8 cellular contexts compared by ENCODE assay signal in genomic region chr22:21735198-21736083, GRCh38. TPM values are rescaled to one million over a fixed set of nuclear protein-coding genes. Genes with fewer than 3 reads are reported as not detected.
A peak's percentile ranks its signal among the peaks of the same experiment; 100 is the strongest.
DNase-seq lines count a peak whose midpoint lies in the region; ATAC-seq, FAIRE-seq and TF ChIP-seq lines count a peak whose summit lies in the region.

TSS of gene YPEL1 (minus strand) at chr22:21735794. CDS start at chr22:21710744, 25,050 bp downstream.

- no peaks in the 10 kb centered on the region for H4K20me1 ChIP-seq in keratinocyte (ENCODE audit: control insufficient read depth, extremely low read depth, insufficient read depth, low read length)

- peaks cover 19% of the 10 kb centered on the region for H3K27me3 ChIP-seq in keratinocyte (ENCODE audit: control insufficient read depth, extremely low read depth, insufficient read depth, low read length)

- dilution Hi-C loops in keratinocyte (cut with MboI; ENCODE audit: extremely low pct_ligation_motif_present, low sequenced_read_pairs) = no loop called here

- peak within 1 kb of the TSS; percentile 23 for H2AFZ ChIP-seq in keratinocyte (ENCODE audit: control insufficient read depth, low read length)

- TF ChIP-seq CTCF in AG09309 (IDR thresholded peaks at IDR 0.05; ENCODE audit: control insufficient read depth, insufficient read depth, low read depth, low read length, missing control alignments) (no peak), keratinocyte (optimal IDR thresholded peaks at IDR 0.05 in 1 of 3, IDR thresholded peaks at IDR 0.05 in 1 of 3, conservative IDR thresholded peaks at IDR 0.05 in 1 of 3; ENCODE audit: extremely low read depth in 1 of 3, insufficient read depth in 2 of 3, low read length in 3 of 3) (no peak)

- no peaks in the 10 kb centered on the region for H3K36me3 ChIP-seq in keratinocyte (ENCODE audit: control insufficient read depth in 2 of 2, extremely low read depth in 1 of 2, insufficient read depth in 2 of 2, low read length in 2 of 2)

- ATAC-seq in GM19023 (IDR thresholded peaks at IDR 0.05; ENCODE audit: unreplicated experiment) (peak; percentile 86), HG03196 (IDR thresholded peaks at IDR 0.05; ENCODE audit: unreplicated experiment) (peak; percentile 77)

- DNase-seq in AG09309 (ENCODE audit: low read depth) (peak; percentile 67), NCI-H446 treated with DMSO at 0.1 percent for 48 hours (lab: John Stamatoyannopoulos, UW) (peak; percentile 93), cerebellar nuclear complex (lab: John Stamatoyannopoulos, UW) (peak; percentile 59 to 75), keratinocyte (ENCODE audit: low read depth, low spot score) (no peak)
- DNase-seq in activated CD4-positive, CD25-positive, alpha-beta regulatory T cell treated with anti-CD3 and anti-CD28 coated beads, Interleukin-2, amount 50 U/mL, for 72 hours = peak; percentile 95
- DNase-seq in stimulated activated CD4-positive, alpha-beta T cell treated with anti-CD3 and anti-CD28 coated beads, Interleukin-12 subunit alpha, Interleukin-12 subunit beta, amount 100 ng/mL, for 4 hours = peak; percentile 94

- no peaks in the 10 kb centered on the region for H3K9me3 ChIP-seq in keratinocyte (ENCODE audit: control insufficient read depth, low read depth, low read length)

- H3K9me1 ChIP-seq in keratinocyte (ENCODE audit: control insufficient read depth, extremely low read depth, insufficient read depth, low read length) = no peaks in the 10 kb centered on the region

- FAIRE-seq in keratinocyte (lab: Jason Lieb, UNC) = no peak

- no peak within 1 kb of the TSS for H3K27ac ChIP-seq in keratinocyte (ENCODE audit: control insufficient read depth, insufficient read depth, low read length)

- peaks cover 5% of the 10 kb centered on the region for H3K4me1 ChIP-seq in keratinocyte (ENCODE audit: control insufficient read depth, extremely low read depth, insufficient read depth, low read length)

- peak within 1 kb of the TSS; percentile 75 for H3K4me2 ChIP-seq in keratinocyte (ENCODE audit: control insufficient read depth, extremely low read depth, insufficient read depth, low read depth, low read length)

- no peak within 1 kb of the TSS for H3K9ac ChIP-seq in keratinocyte (ENCODE audit: control insufficient read depth, extremely low read depth, insufficient read depth, low read length)

- H3K79me2 ChIP-seq in keratinocyte (ENCODE audit: control insufficient read depth, insufficient read depth, low read length) = no peaks in the 10 kb centered on the region

- H3K4me3 ChIP-seq in AG09309 (ENCODE audit: control insufficient read depth, low read depth, low read length) (peak within 1 kb of the TSS; percentile 44), keratinocyte (ENCODE audit: control insufficient read depth in 2 of 3, extremely low read depth in 1 of 3, insufficient read depth in 2 of 3, low read depth in 1 of 3, low read length in 3 of 3) (peak within 1 kb of the TSS; percentile 27 to 47 (median 44))

RNA-seq across cellular contexts. Expression of gene YPEL1, which starts in this region (rescaled TPM):
- polyA plus RNA-seq in keratinocyte = 0.03 to 0.05 TPM in 2 of 3 replicates, not detected in the other
- polyA plus RNA-seq in keratinocyte (2011; ENCODE audit: low read depth) = not detected
- polyA plus RNA-seq in keratinocyte (2011; cell fraction: cytosol; rRNA removed) = 0.17 TPM in 1 of 2 replicates, not detected in the other
- polyA plus RNA-seq in keratinocyte (2011; cell fraction: nucleus; rRNA removed) = 0.03 TPM in 1 of 2 replicates, not detected in the other
- polyA plus RNA-seq in keratinocyte (2012; ENCODE audit: low replicate concordance) = 0.17 TPM in 1 of 2 replicates, not detected in the other
- not detected in 3 replicates for polyA minus RNA-seq in keratinocyte
- not detected for polyA minus RNA-seq in keratinocyte (2011; cell fraction: cytosol; rRNA and poly(A)+ RNA removed)
- not detected in 2 replicates for polyA minus RNA-seq in keratinocyte (2011; cell fraction: nucleus; rRNA and poly(A)+ RNA removed)
